29 cellular contexts compared by ENCODE assay signal in the genomic region with DNA sequence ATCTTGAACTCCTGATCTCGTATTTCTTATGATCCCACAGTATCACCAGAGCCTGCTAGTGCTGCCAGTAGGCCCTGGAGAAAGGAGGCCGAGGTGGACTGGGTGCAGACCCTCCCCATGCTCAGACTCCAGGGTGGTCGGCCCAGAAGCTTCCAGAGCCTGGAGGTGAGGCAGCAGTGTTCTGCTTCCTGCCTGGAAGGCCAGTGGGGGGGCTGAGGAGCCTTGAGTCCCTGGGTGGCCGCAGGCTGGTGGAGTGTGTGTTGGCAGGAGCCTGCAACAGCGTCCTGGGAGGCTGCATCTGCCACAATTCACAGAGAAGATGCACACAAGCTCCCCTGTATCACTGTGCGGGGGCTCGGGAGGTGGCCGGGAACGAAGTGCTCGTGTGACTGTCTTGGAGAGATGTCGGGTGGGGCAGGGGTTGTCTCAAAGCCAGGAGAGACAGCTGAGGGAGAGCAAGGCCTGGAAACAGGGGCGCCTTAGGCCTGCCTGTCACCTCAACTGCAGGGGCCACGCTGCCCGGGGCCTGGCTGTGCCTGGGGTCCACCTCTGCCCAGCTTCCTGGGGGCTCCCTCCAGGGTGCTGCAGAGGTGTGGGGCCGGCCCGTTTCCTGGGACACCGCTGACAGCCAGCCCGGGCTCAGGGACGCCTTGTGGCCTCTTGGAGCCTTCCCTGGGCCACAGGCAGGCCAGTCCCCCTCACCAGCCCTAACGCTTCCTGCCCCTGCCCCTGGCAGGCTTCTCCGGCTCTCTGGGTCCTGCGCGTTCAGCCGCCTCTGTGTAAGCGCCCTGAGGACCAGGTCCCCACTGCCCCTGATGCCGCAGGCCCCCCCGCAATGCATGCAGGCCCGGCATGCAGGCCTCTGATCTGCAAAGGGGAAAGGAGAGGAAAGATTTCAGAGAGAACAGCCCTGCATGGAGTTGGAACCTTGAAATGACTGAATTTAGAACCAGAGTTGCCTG. TPM values are rescaled to one million over a fixed set of nuclear protein-coding genes. Genes with fewer than 3 reads are reported as not detected.
"Had no signal": no experiment of that assay in that cellular context is flagged by ENCODE, and none has a peak within 500 bp of the region (broad histone marks: within the 10 kb centered on the region; RNA-seq: fewer than 3 reads in every experiment).

No MANE protein-coding gene starts in this region.

- H3K4me3 ChIP-seq: colonic mucosa, heart right ventricle, lower lobe of right lung, neural progenitor cell, psoas muscle, spleen, tibial artery had no signal

- H3K36me3 Mint-ChIP-seq: memory B cell; natural killer cell treated with Interleukin-12 subunit alpha and Interleukin-12 subunit beta and Interleukin-15 and Interleukin-18, amount 100 ng/mL, for 72 hours; neural progenitor cell had no signal

- H3K4me1 ChIP-seq: colonic mucosa, heart right ventricle, lower lobe of right lung, neural progenitor cell, parathyroid adenoma, psoas muscle had no signal

- H3K27me3 ChIP-seq: colonic mucosa, neural progenitor cell, tibial artery had no signal

- H3K79me2 ChIP-seq: parathyroid adenoma had no signal

- ATAC-seq: left lobe of liver; natural killer cell treated with Interleukin-12 subunit alpha and Interleukin-12 subunit beta and Interleukin-15 and Interleukin-18, amount 100 ng/mL, for 72 hours; psoas muscle; sciatic nerve had no signal

- H2AFZ ChIP-seq: parathyroid adenoma had no signal

- H3K9ac ChIP-seq: neural progenitor cell, parathyroid adenoma had no signal

- H3K9me3 Mint-ChIP-seq: natural killer cell treated with Interleukin-12 subunit alpha and Interleukin-12 subunit beta and Interleukin-15 and Interleukin-18, amount 100 ng/mL, for 72 hours had no signal

- H3K9me3 ChIP-seq: colonic mucosa, lower lobe of right lung, psoas muscle, tibial artery had no signal

- H3K4me2 ChIP-seq: neural progenitor cell had no signal

- H3K27ac ChIP-seq: colonic mucosa, heart right ventricle, lower lobe of right lung, neural progenitor cell, parathyroid adenoma, psoas muscle, spleen, tibial artery had no signal

- H3K27ac Mint-ChIP-seq: memory B cell, neural progenitor cell had no signal

- H3K36me3 ChIP-seq: colonic mucosa, heart right ventricle, lower lobe of right lung, neural progenitor cell, spleen, tibial artery had no signal

- H3K4me1 Mint-ChIP-seq: memory B cell, neural progenitor cell had no signal

- DNase-seq: cerebellar nuclear complex; colonic mucosa; dermis blood vessel endothelial cell; erythroblast; heart right ventricle; hypothalamus; kidney glomerular epithelial cell; lower lobe of right lung; midbrain; occipital lobe; psoas muscle; retina; spleen; stimulated activated CD4-positive, alpha-beta T cell treated with anti-CD3 and anti-CD28 coated beads, Interleukin-15, amount 100 ng/mL, for 24 hours; stimulated activated CD4-positive, alpha-beta T cell treated with anti-CD3 and anti-CD28 coated beads, Interleukin-1b, Interleukin-23, amount 100 ng/mL, for 48 hours; stimulated activated CD4-positive, alpha-beta T cell treated with anti-CD3 and anti-CD28 coated beads, Interleukin-4, amount 100 ng/mL, for 24 hours; stimulated activated naive CD4-positive, alpha-beta T cell; tibial artery had no signal

- H3K4me3 Mint-ChIP-seq: memory B cell; natural killer cell treated with Interleukin-12 subunit alpha and Interleukin-12 subunit beta and Interleukin-15 and Interleukin-18, amount 100 ng/mL, for 72 hours; neural progenitor cell had no signal

- FAIRE-seq: endothelial cell of umbilical vein, frontal cortex, islet of Langerhans had no signal

RNA-seq across cellular contexts. Expression of a gene that starts 24.2 kb away (rescaled TPM):
- total RNA-seq: colonic mucosa, dermis blood vessel endothelial cell, endothelial cell of umbilical vein, glomerular endothelial cell, left lobe of liver, lower lobe of right lung, occipital lobe, psoas muscle, sciatic nerve, spleen, ureter had no signal
- polyA plus RNA-seq: endothelial cell of umbilical vein, heart right ventricle, psoas muscle had no signal
